Comparison of ENCODE assay signal across 16 cellular contexts in genomic region chr18:47871288-47871687, GRCh38. TPM values are rescaled to one million over a fixed set of nuclear protein-coding genes. Genes with fewer than 3 reads are reported as not detected.
DNase-seq lines count a peak whose midpoint lies in the region; ATAC-seq, FAIRE-seq and TF ChIP-seq lines count a peak whose summit lies in the region.
"Had no signal": no experiment of that assay in that cellular context is flagged by ENCODE, and none has a peak within 500 bp of the region (broad histone marks: within the 10 kb centered on the region; RNA-seq: fewer than 3 reads in every experiment).

No MANE protein-coding gene starts in this region.

- peaks cover 19% of the 10 kb centered on the region for H3K36me3 Mint-ChIP-seq in effector memory CD8-positive, alpha-beta T cell (ENCODE audit: insufficient read depth)
- peaks cover 0 to 27% (median 16%) of the 10 kb centered on the region in 5 donors for H3K36me3 Mint-ChIP-seq in naive thymus-derived CD4-positive, alpha-beta T cell

- peaks cover 0 to 14% (median 0%) of the 10 kb centered on the region in 3 experiments for H3K36me3 ChIP-seq in naive thymus-derived CD4-positive, alpha-beta T cell (ENCODE audit: control insufficient read depth in 2 of 3, insufficient read depth in 3 of 3, low read length in 3 of 3)

- peak; percentile 31 for DNase-seq in DMS53 (lab: John Stamatoyannopoulos, UW)
- DNase-seq in DMS53 treated with DMSO at 0.1 percent for 48 hours (lab: John Stamatoyannopoulos, UW; ENCODE audit: unreplicated experiment), result no peak
- no peak for DNase-seq in D721Med (ENCODE audit: insufficient read length, low spot score)
- DNase-seq in effector memory CD8-positive, alpha-beta T cell, result no peak
- no peak for DNase-seq in naive thymus-derived CD4-positive, alpha-beta T cell
- DNase-seq in NCI-H2081 (lab: John Stamatoyannopoulos, UW), result no peak
- DNase-seq in NCI-H524 (lab: John Stamatoyannopoulos, UW), result no peak
- DNase-seq in GF-D8 (lab: John Stamatoyannopoulos, UW), result no peak
- DNase-seq: NCI-H1436 treated with DMSO at 0.1 percent for 48 hours, NCI-H2081 treated with DMSO at 0.1 percent for 48 hours, Right ventricle myocardium superior, SK-N-SH had no signal

- no peak for ATAC-seq in effector memory CD8-positive, alpha-beta T cell (replicated peaks)
- ATAC-seq in naive thymus-derived CD4-positive, alpha-beta T cell, result no peak
- ATAC-seq: GM23338, Panc1 had no signal

- no peaks in the 10 kb centered on the region for H3K27me3 Mint-ChIP-seq in effector memory CD8-positive, alpha-beta T cell
- H3K27me3 Mint-ChIP-seq in naive thymus-derived CD4-positive, alpha-beta T cell, result no peaks in the 10 kb centered on the region

- no peak for TF ChIP-seq CTCF in D721Med (IDR thresholded peaks at IDR 0.05; ENCODE audit: insufficient read depth, missing control alignments)

- CTCF ChIA-PET in naive thymus-derived CD4-positive, alpha-beta T cell (lab: Charles Lee), result interaction anchor here (0.8 kb wide), 1 partner anchor 132 kb away, joined by 4 read pairs; no protein-coding TSS in a partner anchor

- no peak overlapping the region for H3K4me3 Mint-ChIP-seq in effector memory CD8-positive, alpha-beta T cell
- H3K4me3 Mint-ChIP-seq in naive thymus-derived CD4-positive, alpha-beta T cell, result no peak overlapping the region
- H3K4me3 Mint-ChIP-seq: GM23338 had no signal

- POLR2A ChIA-PET in naive thymus-derived CD4-positive, alpha-beta T cell (lab: Charles Lee), result interaction anchor here (0.9 to 1.4 kb wide), 2 partner anchors 40 to 59 kb away, joined by 3 read pairs; partner anchors contain the start of gene SMAD2

- H3K9me3 Mint-ChIP-seq in effector memory CD8-positive, alpha-beta T cell, result no peaks in the 10 kb centered on the region
- H3K9me3 Mint-ChIP-seq in naive thymus-derived CD4-positive, alpha-beta T cell, result no peaks in the 10 kb centered on the region
- H3K9me3 Mint-ChIP-seq: GM23338 had no signal

- peak; percentile 85 for FAIRE-seq in D721Med (lab: Jason Lieb, UNC)

- H3K4me3 ChIP-seq in naive thymus-derived CD4-positive, alpha-beta T cell (ENCODE audit: low read length), result no peak overlapping the region
- H3K4me3 ChIP-seq: BLaER1 treated with 17β-estradiol and CSF1 and Interleukin-3, amounts not matched to agents 10 nM and 100 nM; GM23338 had no signal

- H3K27ac ChIP-seq in naive thymus-derived CD4-positive, alpha-beta T cell (ENCODE audit: low read depth, low read length), result no peak overlapping the region
- H3K27ac ChIP-seq: 22Rv1; BLaER1 treated with 17β-estradiol and CSF1 and Interleukin-3, amounts not matched to agents 10 nM and 100 nM had no signal

- H3K27ac Mint-ChIP-seq in effector memory CD8-positive, alpha-beta T cell, result peak overlapping the region; percentile 12 to 62
- peak overlapping the region in 5 of 9 donors; percentile 17 to 66 (median 28) for H3K27ac Mint-ChIP-seq in naive thymus-derived CD4-positive, alpha-beta T cell
- H3K27ac Mint-ChIP-seq: GM23338 had no signal

- no peaks in the 10 kb centered on the region for H3K4me1 ChIP-seq in naive thymus-derived CD4-positive, alpha-beta T cell (ENCODE audit: control insufficient read depth in 2 of 2, insufficient read depth in 2 of 2, low read length in 2 of 2)
- H3K4me1 ChIP-seq: BLaER1 treated with 17β-estradiol and CSF1 and Interleukin-3, amounts not matched to agents 10 nM and 100 nM had no signal

- H3K4me1 Mint-ChIP-seq in effector memory CD8-positive, alpha-beta T cell (ENCODE audit: low read depth in 2 of 2), result peaks cover 11 to 42% of the 10 kb centered on the region in 2 donors
- peaks cover 9 to 62% (median 52%) of the 10 kb centered on the region in 7 donors for H3K4me1 Mint-ChIP-seq in naive thymus-derived CD4-positive, alpha-beta T cell

- no peaks in the 10 kb centered on the region for H3K27me3 ChIP-seq in naive thymus-derived CD4-positive, alpha-beta T cell (ENCODE audit: control insufficient read depth in 2 of 2, insufficient read depth in 2 of 2, low read length in 2 of 2)
- H3K27me3 ChIP-seq: BLaER1 treated with 17β-estradiol and CSF1 and Interleukin-3, amounts not matched to agents 10 nM and 100 nM had no signal

- H3K9me3 ChIP-seq in naive thymus-derived CD4-positive, alpha-beta T cell (ENCODE audit: control insufficient read depth in 2 of 3, low read length in 3 of 3), result no peaks in the 10 kb centered on the region
- H3K9me3 ChIP-seq: BLaER1 treated with 17β-estradiol and CSF1 and Interleukin-3, amounts not matched to agents 10 nM and 100 nM; SK-N-SH had no signal

- intact Hi-C loops in naive thymus-derived CD4-positive, alpha-beta T cell (cut with micrococcal nuclease), result no loop called here

RNA-seq across cellular contexts. Expression of gene SMAD2, which starts 59.2 kb away (rescaled TPM):
- 100 to 1,000 TPM; 100 to 164 (median 144) TPM for total RNA-seq in naive thymus-derived CD4-positive, alpha-beta T cell
- polyA plus RNA-seq in naive thymus-derived CD4-positive, alpha-beta T cell, result 100 to 1,000 TPM in 1 of 2 donors, 10 to 100 TPM in 1; 91.3 to 111 TPM
